In genomic region chr3:49927798-49928197, GRCh38 we compare ENCODE assay signal across 26 cellular contexts. TPM values are rescaled to one million over a fixed set of nuclear protein-coding genes. Genes with fewer than 3 reads are reported as not detected.
A peak's percentile ranks its signal among the peaks of the same experiment; 100 is the strongest.
DNase-seq lines count a peak whose midpoint lies in the region; ATAC-seq and TF ChIP-seq lines count a peak whose summit lies in the region.
"Had no signal": no experiment of that assay in that cellular context is flagged by ENCODE, and none has a peak within 500 bp of the region (broad histone marks: within the 10 kb centered on the region; RNA-seq: fewer than 3 reads in every experiment).

No MANE protein-coding gene starts in this region.

- H4K8ac ChIP-seq in mesenchymal stem cell (ENCODE audit: low read length): no peak overlapping the region

- H3K23ac ChIP-seq in mesenchymal stem cell (ENCODE audit: low read length in 2 of 2): no peak overlapping the region

- WGBS in mesenchymal stem cell: 99% methylated on average over 5 of the region's 5 CpGs

- H2AK5ac ChIP-seq in mesenchymal stem cell (ENCODE audit: low read length, severe bottlenecking): no peak overlapping the region

- peaks cover 8% of the 10 kb centered on the region for H3K79me1 ChIP-seq in mesenchymal stem cell (replicated peaks; ENCODE audit: low read length, poor library complexity, severe bottlenecking)

- H3K4me3 ChIP-seq in PC-3 (ENCODE audit: low read length) (no peak overlapping the region; the same call in 1 of the 2 replicates), mesenchymal stem cell (ENCODE audit: insufficient read depth in 1 of 2, low read depth in 1 of 2, low read length in 2 of 2) (no peak overlapping the region)
- H3K4me3 ChIP-seq: adrenal gland, ovary, SJCRH30 had no signal

- H3K9ac ChIP-seq in PC-3 (ENCODE audit: low read length) (no peak overlapping the region), mesenchymal stem cell (ENCODE audit: low read length) (no peak overlapping the region)

- no peak overlapping the region for H3K4ac ChIP-seq in mesenchymal stem cell (ENCODE audit: low read depth in 1 of 2, low read length in 2 of 2)

- no peaks in the 10 kb centered on the region for H3K36me3 Mint-ChIP-seq in activated naive CD8-positive, alpha-beta T cell
- peaks cover 1% of the 10 kb centered on the region for H3K36me3 Mint-ChIP-seq in activated naive CD8-positive, alpha-beta T cell treated with anti-CD3 and anti-CD28 coated beads for 36 hours
- H3K36me3 Mint-ChIP-seq in immature natural killer cell (peaks cover 0 to 4% (median 0%) of the 10 kb centered on the region in 3 donors), type B pancreatic cell (no peaks in the 10 kb centered on the region), glutamatergic neuron (ENCODE audit: unreplicated experiment) (no peaks in the 10 kb centered on the region)

- H2BK12ac ChIP-seq in mesenchymal stem cell (ENCODE audit: low read length in 2 of 2): no peak overlapping the region

- H4K20me1 ChIP-seq in PC-3 (ENCODE audit: low read length): no peaks in the 10 kb centered on the region

- H3K9me3 ChIP-seq in PC-3 (ENCODE audit: low read length) (no peaks in the 10 kb centered on the region), mesenchymal stem cell (ENCODE audit: control insufficient read depth, low read length) (no peaks in the 10 kb centered on the region)
- H3K9me3 ChIP-seq: adrenal gland, ovary, SJCRH30 had no signal

- H4K91ac ChIP-seq in mesenchymal stem cell (ENCODE audit: low read length): no peak overlapping the region

- CTCF ChIA-PET in PC-3 (lab: Charles Lee): interaction anchor here (0.6 kb wide), 1 partner anchor 125 kb away, joined by 9 read pairs; no protein-coding TSS in a partner anchor

- no TSS peak for BruUV-seq in PC-3 (replicated peaks; lab: Mats Ljungman, UMichigan)

- H2AFZ ChIP-seq in PC-3 (ENCODE audit: low read length): no peak overlapping the region
- no peak overlapping the region for H2AFZ ChIP-seq in mesenchymal stem cell (ENCODE audit: low read depth, low read length)
- H2AFZ ChIP-seq: GM23338 had no signal

- no peak overlapping the region for H2BK15ac ChIP-seq in mesenchymal stem cell (ENCODE audit: low read depth, poor library complexity, severe bottlenecking)

- peak overlapping the region; percentile 89 for H3K4me3 Mint-ChIP-seq in activated naive CD8-positive, alpha-beta T cell
- H3K4me3 Mint-ChIP-seq in activated naive CD8-positive, alpha-beta T cell treated with anti-CD3 and anti-CD28 coated beads for 36 hours: no peak overlapping the region
- H3K4me3 Mint-ChIP-seq in immature natural killer cell (peak overlapping the region in 4 of 5 donors; percentile 21 to 85 (median 82)), type B pancreatic cell (peak overlapping the region; percentile 92), glutamatergic neuron (ENCODE audit: unreplicated experiment) (no peak overlapping the region)
- H3K4me3 Mint-ChIP-seq: CD14-positive monocyte had no signal

- peaks cover 24% of the 10 kb centered on the region for H3K4me1 Mint-ChIP-seq in activated naive CD8-positive, alpha-beta T cell (ENCODE audit: low read depth)
- H3K4me1 Mint-ChIP-seq in activated naive CD8-positive, alpha-beta T cell treated with anti-CD3 and anti-CD28 coated beads for 36 hours: peaks cover 31% of the 10 kb centered on the region
- peaks cover 22 to 30% of the 10 kb centered on the region in 2 donors for H3K4me1 Mint-ChIP-seq in immature natural killer cell
- peaks cover 9% of the 10 kb centered on the region for H3K4me1 Mint-ChIP-seq in type B pancreatic cell (ENCODE audit: unreplicated experiment)
- peaks cover 6% of the 10 kb centered on the region for H3K4me1 Mint-ChIP-seq in glutamatergic neuron (ENCODE audit: low read depth, unreplicated experiment)

- intact Hi-C loops in PC-3 (cut with micrococcal nuclease): loop anchor here (2.0 kb wide), 1 partner anchor 21 kb away; no protein-coding TSS in a partner anchor

- no peak overlapping the region for H2BK5ac ChIP-seq in mesenchymal stem cell (ENCODE audit: low read depth, low read length, poor library complexity, severe bottlenecking)

- no peaks in the 10 kb centered on the region for H3K9me3 Mint-ChIP-seq in activated naive CD8-positive, alpha-beta T cell (ENCODE audit: low read depth)
- H3K9me3 Mint-ChIP-seq in activated naive CD8-positive, alpha-beta T cell treated with anti-CD3 and anti-CD28 coated beads for 36 hours: no peaks in the 10 kb centered on the region
- H3K9me3 Mint-ChIP-seq in immature natural killer cell: no peaks in the 10 kb centered on the region
- H3K9me3 Mint-ChIP-seq in type B pancreatic cell: no peaks in the 10 kb centered on the region
- H3K9me3 Mint-ChIP-seq in glutamatergic neuron (ENCODE audit: unreplicated experiment): peaks cover 3% of the 10 kb centered on the region
- H3K9me3 Mint-ChIP-seq: activated B cell treated with CpG ODN at 0.5 μM for 24 hours, CD14-positive monocyte, GM23338 had no signal

- H3K4me2 ChIP-seq in PC-3 (ENCODE audit: low read length) (peak overlapping the region; percentile 93; the same call in 1 of the 2 replicates), mesenchymal stem cell (ENCODE audit: low read length, poor library complexity, severe bottlenecking) (no peak overlapping the region)

- H3K27me3 ChIP-seq in PC-3 (ENCODE audit: low read length) (no peaks in the 10 kb centered on the region), mesenchymal stem cell (ENCODE audit: control insufficient read depth in 1 of 2, insufficient read depth in 1 of 2, low read length in 2 of 2) (no peaks in the 10 kb centered on the region)
- H3K27me3 ChIP-seq: adrenal gland, ovary, SJCRH30 had no signal

- no peak for DNase-seq in activated naive CD8-positive, alpha-beta T cell treated with anti-CD3 and anti-CD28 coated beads for 36 hours
- no peak for DNase-seq in PC-3
- DNase-seq in immature natural killer cell: no peak
- DNase-seq in type B pancreatic cell (ENCODE audit: extremely low spot score, unreplicated experiment): no peak
- no peak for DNase-seq in germinal center (ENCODE audit: low spot score)
- no peak for DNase-seq in mesenchymal stem cell
- DNase-seq in glutamatergic neuron: no peak
- DNase-seq: ACHN; activated B cell treated with CpG ODN at 0.5 μM for 24 hours; activated gamma-delta T cell; DMS53; MV-4-11; NCI-H1694 treated with DMSO at 0.1 percent for 48 hours; NCI-H226; right cardiac atrium; SJCRH30; stimulated activated CD4-positive, alpha-beta T cell treated with anti-CD3 and anti-CD28 coated beads, Interleukin-15, amount 100 ng/mL, for 24 hours had no signal

- H3K27ac ChIP-seq in PC-3 (ENCODE audit: low read length) (no peak overlapping the region), mesenchymal stem cell (ENCODE audit: low read length, poor library complexity, severe bottlenecking) (no peak overlapping the region)
- H3K27ac ChIP-seq: adrenal gland, ovary, SJCRH30 had no signal

- ATAC-seq in PC-3: no peak
- ATAC-seq: GM12878, GM23338, right cardiac atrium had no signal

- H3F3A ChIP-seq in PC-3 (ENCODE audit: low read length, unreplicated experiment): no peaks in the 10 kb centered on the region

- POLR2A ChIA-PET in PC-3 (lab: Charles Lee; ENCODE audit: unreplicated experiment): no interaction called here

- H3K18ac ChIP-seq in mesenchymal stem cell (ENCODE audit: low read depth in 1 of 2, low read length in 2 of 2): no peak overlapping the region

- no peaks in the 10 kb centered on the region for H3K27me3 Mint-ChIP-seq in activated naive CD8-positive, alpha-beta T cell
- no peaks in the 10 kb centered on the region for H3K27me3 Mint-ChIP-seq in activated naive CD8-positive, alpha-beta T cell treated with anti-CD3 and anti-CD28 coated beads for 36 hours
- H3K27me3 Mint-ChIP-seq in immature natural killer cell (ENCODE audit: low read depth in 3 of 3): peaks cover 0 to 2% (median 0%) of the 10 kb centered on the region in 3 donors
- H3K27me3 Mint-ChIP-seq in type B pancreatic cell: no peaks in the 10 kb centered on the region
- peaks cover 5% of the 10 kb centered on the region for H3K27me3 Mint-ChIP-seq in glutamatergic neuron (ENCODE audit: unreplicated experiment)
- H3K27me3 Mint-ChIP-seq: activated B cell treated with CpG ODN at 0.5 μM for 24 hours had no signal

- H3K36me3 ChIP-seq in PC-3 (ENCODE audit: low read depth, low read length): no peaks in the 10 kb centered on the region
- H3K36me3 ChIP-seq in mesenchymal stem cell (ENCODE audit: control insufficient read depth in 1 of 2, insufficient read depth in 2 of 2, low read depth in 1 of 2, low read length in 2 of 2): peaks cover 0 to 7% of the 10 kb centered on the region in 2 experiments
- H3K36me3 ChIP-seq: adrenal gland, ovary, SJCRH30 had no signal

- no peak overlapping the region for H3K27ac Mint-ChIP-seq in activated naive CD8-positive, alpha-beta T cell
- H3K27ac Mint-ChIP-seq in activated naive CD8-positive, alpha-beta T cell treated with anti-CD3 and anti-CD28 coated beads for 36 hours: no peak overlapping the region
- H3K27ac Mint-ChIP-seq in immature natural killer cell: no peak overlapping the region
- H3K27ac Mint-ChIP-seq in type B pancreatic cell: no peak overlapping the region
- no peak overlapping the region for H3K27ac Mint-ChIP-seq in glutamatergic neuron (ENCODE audit: unreplicated experiment)
- H3K27ac Mint-ChIP-seq: activated B cell treated with CpG ODN at 0.5 μM for 24 hours, CD14-positive monocyte, GM23338 had no signal

- H3K9me2 ChIP-seq in PC-3 (replicated peaks; ENCODE audit: low read length): no peaks in the 10 kb centered on the region

- no peak for TF ChIP-seq CTCF in PC-3 (conservative IDR thresholded peaks at IDR 0.05; ENCODE audit: low read depth, low read length)
- no peak for TF ChIP-seq CTCF in type B pancreatic cell (conservative IDR thresholded peaks at IDR 0.05)
- TF ChIP-seq CTCF in glutamatergic neuron (IDR thresholded peaks at IDR 0.05; ENCODE audit: partially characterized antibody, unreplicated experiment): no peak

- no peak overlapping the region for H2BK120ac ChIP-seq in mesenchymal stem cell (ENCODE audit: low read depth, low read length)

- H3K14ac ChIP-seq in mesenchymal stem cell (ENCODE audit: low read length in 2 of 2): no peak overlapping the region

- H3K4me1 ChIP-seq in PC-3 (ENCODE audit: insufficient read depth, low read length): peaks cover 40% of the 10 kb centered on the region
- H3K4me1 ChIP-seq in mesenchymal stem cell (ENCODE audit: control insufficient read depth, insufficient read depth, low read depth, low read length): peaks cover 8% of the 10 kb centered on the region

- peaks cover 43% of the 10 kb centered on the region for H3K79me2 ChIP-seq in PC-3 (ENCODE audit: low read length)

RNA-seq across cellular contexts. Expression of gene MON1A, which starts 1.8 kb away (rescaled TPM):
- 10 to 100 TPM; 11.7 to 12.2 TPM for total RNA-seq in activated naive CD8-positive, alpha-beta T cell treated with anti-CD3 and anti-CD28 coated beads for 36 hours
- total RNA-seq in PC-3 (2014; rRNA removed): 20.8 and 24.9 TPM in 2 replicates
- 10 to 100 TPM; 11.5 to 24.0 (median 12.1) TPM for polyA plus RNA-seq in immature natural killer cell
- total RNA-seq in type B pancreatic cell (ENCODE audit: low replicate concordance): 8.8 and 9.2 TPM in 2 replicates
- 8.5 TPM for polyA plus RNA-seq in mesenchymal stem cell (2013, experiment 1 of 2)
- polyA plus RNA-seq in mesenchymal stem cell (2013, experiment 2 of 2): 9.1 TPM
- total RNA-seq in glutamatergic neuron (ENCODE audit: unreplicated experiment): 15.4 TPM

RNA-seq across cellular contexts. Expression of gene RBM6, which starts 12.2 kb away (rescaled TPM):
- 10 to 100 TPM; 59.5 to 64.8 TPM for total RNA-seq in activated naive CD8-positive, alpha-beta T cell treated with anti-CD3 and anti-CD28 coated beads for 36 hours
- total RNA-seq in PC-3 (2014; rRNA removed): 64.6 and 73.5 TPM in 2 replicates
- 10 to 100 TPM in 2 of 3 donors, 1 to 10 TPM in 1; 7.5 to 39.7 (median 19.2) TPM for polyA plus RNA-seq in immature natural killer cell
- total RNA-seq in type B pancreatic cell (ENCODE audit: low replicate concordance): 96.0 and 109 TPM in 2 replicates
- polyA plus RNA-seq in mesenchymal stem cell (2013, experiment 1 of 2): 38.8 TPM
- polyA plus RNA-seq in mesenchymal stem cell (2013, experiment 2 of 2): 40.7 TPM
- 169 TPM for total RNA-seq in glutamatergic neuron (ENCODE audit: unreplicated experiment)

RNA-seq across cellular contexts. Expression of gene MST1R, which starts 24.1 kb away (rescaled TPM):
- total RNA-seq in activated naive CD8-positive, alpha-beta T cell treated with anti-CD3 and anti-CD28 coated beads for 36 hours: under 1 TPM; 0.74 to 0.76 TPM
- 39.0 and 70.6 TPM in 2 replicates for total RNA-seq in PC-3 (2014; rRNA removed)
- 1 to 10 TPM in 1 of 3 donors, under 1 TPM in 1, not detected in 1; 0.68 to 1.1 TPM for polyA plus RNA-seq in immature natural killer cell
- 3.0 and 5.3 TPM in 2 replicates for total RNA-seq in type B pancreatic cell (ENCODE audit: low replicate concordance)
- polyA plus RNA-seq in mesenchymal stem cell (2013, experiment 1 of 2): 0.36 TPM
- 0.12 TPM for polyA plus RNA-seq in mesenchymal stem cell (2013, experiment 2 of 2)
- total RNA-seq in glutamatergic neuron (ENCODE audit: unreplicated experiment): 8.6 TPM
- total RNA-seq: SJCRH30 had no signal
- polyA plus RNA-seq: CD14-positive monocyte had no signal

RNA-seq across cellular contexts. Expression of gene CAMKV, which starts 58.1 kb away (rescaled TPM):
- total RNA-seq in activated naive CD8-positive, alpha-beta T cell treated with anti-CD3 and anti-CD28 coated beads for 36 hours: 1 to 10 TPM; 1.6 to 1.7 TPM
- total RNA-seq in PC-3 (2014; rRNA removed) (0.58 TPM in 1 of 2 replicates, not detected in the other), type B pancreatic cell (ENCODE audit: low replicate concordance) (1.6 and 10.6 TPM in 2 replicates), glutamatergic neuron (ENCODE audit: unreplicated experiment) (518 TPM)
- not detected for polyA plus RNA-seq in immature natural killer cell
- 0.01 TPM for polyA plus RNA-seq in mesenchymal stem cell (2013, experiment 1 of 2)
- polyA plus RNA-seq in mesenchymal stem cell (2013, experiment 2 of 2): not detected
- total RNA-seq: activated B cell treated with CpG ODN at 0.5 μM for 24 hours; endothelial cell of umbilical vein; GM12878; liver; right cardiac atrium; SJCRH30; T-helper 2 cell treated with Interferon-gamma antibody and Interleukin-4, amounts not matched to agents 100 ng/mL and 5 ng/mL, for 36 hours had no signal
- polyA plus RNA-seq: endothelial cell of umbilical vein, liver, ovary, right cardiac atrium had no signal

Comparison
In these comparisons a context has a peak if more than half of its experiments do, and no peak if none do; other contexts are left out.
1. H3K4me3 Mint-ChIP-seq: peak in activated naive CD8-positive, alpha-beta T cell (single experiment), immature natural killer cell (4 of 5) and type B pancreatic cell (single experiment); none in activated naive CD8-positive, alpha-beta T cell treated with anti-CD3 and anti-CD28 coated beads for 36 hours (single experiment) and glutamatergic neuron (single experiment).